In genomic region chr19:676343-677105, GRCh38 we compare ENCODE assay signal across 8 cellular contexts. TPM values are rescaled to one million over a fixed set of nuclear protein-coding genes. Genes with fewer than 3 reads are reported as not detected.
A peak's percentile ranks its signal among the peaks of the same experiment; 100 is the strongest.
DNase-seq lines count a peak whose midpoint lies in the region; ATAC-seq, FAIRE-seq and TF ChIP-seq lines count a peak whose summit lies in the region.

Gene FSTL3 (plus strand): TSS chr19:676392. CDS start chr19:676424, 32 bp downstream.

- H3K4me1 ChIP-seq in astrocyte (ENCODE audit: insufficient read depth, low read length) = peaks cover 34% of the 10 kb centered on the region
- peaks cover 5 to 84% (median 52%) of the 10 kb centered on the region in 6 donors for H3K4me1 ChIP-seq in spleen
- H3K4me1 ChIP-seq in BE2C = no peaks in the 10 kb centered on the region

- H3K79me2 ChIP-seq in astrocyte (ENCODE audit: insufficient read depth, low read length) = peaks cover 26% of the 10 kb centered on the region

- H2AFZ ChIP-seq in astrocyte (ENCODE audit: low read depth, low read length) = peak within 1 kb of the TSS; percentile 34

- intact Hi-C loops in spleen (cut with DNase I; ENCODE audit: low total_unique reads) = no loop called here

- H3K36me3 Mint-ChIP-seq in astrocyte (ENCODE audit: low read depth, unreplicated experiment) = peaks cover 6% of the 10 kb centered on the region

- peak within 1 kb of the TSS; percentile 94 for H3K4me2 ChIP-seq in astrocyte (ENCODE audit: low read length)

- DNase-seq in astrocyte (ENCODE audit: low read depth) = no peak
- no peak for DNase-seq in spleen
- DNase-seq in BE2C = no peak
- DNase-seq in NCI-H1092 (lab: John Stamatoyannopoulos, UW) = no peak
- DNase-seq in activated naive CD4-positive, alpha-beta T cell (lab: John Stamatoyannopoulos, UW) = no peak

- 10 to 32% (median 14%) methylated on average over 13 to 63 of the region's 63 CpGs for WGBS in spleen, 5 donors

- H3K36me3 ChIP-seq in astrocyte (ENCODE audit: insufficient read depth, low read length) (no peaks in the 10 kb centered on the region), spleen (no peaks in the 10 kb centered on the region), BE2C (no peaks in the 10 kb centered on the region)

- FAIRE-seq in astrocyte (lab: Jason Lieb, UNC) = no peak

- no peaks in the 10 kb centered on the region for H3K9me3 ChIP-seq in astrocyte (ENCODE audit: insufficient read depth, low read depth, low read length)
- H3K9me3 ChIP-seq in iPS-18c (ENCODE audit: control insufficient read depth, insufficient read depth, low read length) = no peaks in the 10 kb centered on the region
- H3K9me3 ChIP-seq in spleen = no peaks in the 10 kb centered on the region
- H3K9me3 ChIP-seq in BE2C = no peaks in the 10 kb centered on the region; the same call in 1 of the 2 replicates

- H3K9ac ChIP-seq in astrocyte (ENCODE audit: low read length) = peak within 1 kb of the TSS; percentile 96

- peaks cover 9% of the 10 kb centered on the region for H3K4me1 Mint-ChIP-seq in astrocyte (ENCODE audit: low read depth, unreplicated experiment)

- H3K27me3 Mint-ChIP-seq in astrocyte (ENCODE audit: low read depth, unreplicated experiment) = peaks cover 3% of the 10 kb centered on the region

- no peaks in the 10 kb centered on the region for H3K9me3 Mint-ChIP-seq in astrocyte (ENCODE audit: unreplicated experiment)

- H3K27me3 ChIP-seq in astrocyte (ENCODE audit: insufficient read depth, low read length) = no peaks in the 10 kb centered on the region
- peaks cover 0 to 50% (median 26%) of the 10 kb centered on the region in 7 donors for H3K27me3 ChIP-seq in spleen (replicated peaks in 1 of 7)
- peaks cover 25% of the 10 kb centered on the region for H3K27me3 ChIP-seq in BE2C

- H3K27ac Mint-ChIP-seq in astrocyte (ENCODE audit: unreplicated experiment) = peak within 1 kb of the TSS; percentile 72

- H3K4me3 ChIP-seq in astrocyte (ENCODE audit: insufficient read depth, low read depth, low read length) (peak within 1 kb of the TSS; percentile 83), iPS-18c (ENCODE audit: insufficient read depth, low read depth, low read length) (peak within 1 kb of the TSS; percentile 20; the same call in 1 of the 2 replicates), spleen (peak within 1 kb of the TSS in 5 of 8 donors; percentile 6 to 58 (median 33)), BE2C (ENCODE audit: low read depth, low read length) (no peak within 1 kb of the TSS)

- H3K4me3 Mint-ChIP-seq in astrocyte (ENCODE audit: unreplicated experiment) = peak within 1 kb of the TSS; percentile 74

- peaks cover 20% of the 10 kb centered on the region for H4K20me1 ChIP-seq in astrocyte (ENCODE audit: insufficient read depth, low read length)

- H3K27ac ChIP-seq in astrocyte (ENCODE audit: low read depth, low read length) (peak within 1 kb of the TSS; percentile 91), spleen (peak within 1 kb of the TSS in 5 of 8 donors; percentile 26 to 69 (median 56))

- TF ChIP-seq POLR2A in GM18505 (IDR thresholded peaks at IDR 0.05; ENCODE audit: borderline replicate concordance, extremely low read depth, insufficient read depth, insufficient read length) (peak; percentile 15), spleen (IDR thresholded peaks at IDR 0.05) (no peak)

- TF ChIP-seq CTCF in astrocyte (IDR thresholded peaks at IDR 0.05; ENCODE audit: insufficient read depth, low read depth, low read length) (no peak), spleen (IDR thresholded peaks at IDR 0.05 in 8 of 11, conservative IDR thresholded peaks at IDR 0.05 in 3 of 11) (no peak), BE2C (IDR thresholded peaks at IDR 0.05; ENCODE audit: low read depth, low read length) (no peak)

- no peak for ATAC-seq in GM18505 (IDR thresholded peaks at IDR 0.05; ENCODE audit: unreplicated experiment)
- no peak for ATAC-seq in HG03280 (IDR thresholded peaks at IDR 0.05; ENCODE audit: unreplicated experiment)

RNA-seq across cellular contexts. Expression of gene FSTL3, which starts in this region (rescaled TPM):
- total RNA-seq in astrocyte (72.0 and 78.8 TPM in 2 replicates), spleen (10 to 100 TPM; 11.5 to 43.4 (median 16.6) TPM)
- 10 to 100 TPM in 2 of 3 donors, 1 to 10 TPM in 1; 5.6 to 31.2 (median 10.9) TPM for polyA plus RNA-seq in spleen
- 5.4 TPM for polyA plus RNA-seq in BE2C (2012; ENCODE audit: insufficient read depth, insufficient read length, low read depth)
